In genomic region chr2:173999272-173999671, GRCh38 we compare ENCODE assay signal across 15 cellular contexts. TPM values are rescaled to one million over a fixed set of nuclear protein-coding genes. Genes with fewer than 3 reads are reported as not detected.
DNase-seq lines count a peak whose midpoint lies in the region; ATAC-seq and TF ChIP-seq lines count a peak whose summit lies in the region.
"Had no signal": no experiment of that assay in that cellular context is flagged by ENCODE, and none has a peak within 500 bp of the region (broad histone marks: within the 10 kb centered on the region; RNA-seq: fewer than 3 reads in every experiment).

No MANE protein-coding gene starts in this region.

- WGBS in suprapubic skin, result 57% methylated on average over 6 of the region's 6 CpGs

- H3K4me3 ChIP-seq in left ventricle myocardium inferior (no peak overlapping the region), rectal smooth muscle tissue (ENCODE audit: low read length) (no peak overlapping the region), suprapubic skin (no peak overlapping the region)

- intact Hi-C loops in left ventricle myocardium inferior (cut with micrococcal nuclease), result no loop called here

- no peaks in the 10 kb centered on the region for H3K36me3 ChIP-seq in left ventricle myocardium inferior
- no peaks in the 10 kb centered on the region for H3K36me3 ChIP-seq in rectal smooth muscle tissue (ENCODE audit: control insufficient read depth, insufficient read depth, low read length)
- H3K36me3 ChIP-seq in suprapubic skin, result no peaks in the 10 kb centered on the region
- H3K36me3 ChIP-seq: spleen had no signal

- no peaks in the 10 kb centered on the region for H3K9me3 ChIP-seq in left ventricle myocardium inferior (replicated peaks)
- no peaks in the 10 kb centered on the region for H3K9me3 ChIP-seq in suprapubic skin
- H3K9me3 ChIP-seq: spleen had no signal

- DNase-seq in G401 (ENCODE audit: low spot score) (peak; percentile 68), anterior cingulate cortex (lab: John Stamatoyannopoulos, UW) (peak in 31 of 58 donors; percentile 6 to 63 (median 36)), left ventricle myocardium inferior (no peak), suprapubic skin (ENCODE audit: low spot score in 2 of 2) (no peak), amniotic stem cell (lab: John Stamatoyannopoulos, UW) (no peak)
- DNase-seq in stimulated activated CD4-positive, alpha-beta T cell treated with anti-CD3 and anti-CD28 coated beads, Interleukin-4, amount 100 ng/mL, for 4 hours, result no peak
- DNase-seq: activated naive CD8-positive, alpha-beta T cell treated with anti-CD3 and anti-CD28 coated beads, Interleukin-2, amount 50 U/mL, for 24 hours; CD4-positive, alpha-beta memory T cell; foreskin fibroblast; KBM-7; spleen; SW 1271 had no signal

- no peak for TF ChIP-seq EP300 in suprapubic skin (IDR thresholded peaks at IDR 0.05)

- peak overlapping the region; percentile 9 for H3K27ac ChIP-seq in left ventricle myocardium inferior (replicated peaks)
- H3K27ac ChIP-seq in rectal smooth muscle tissue (ENCODE audit: low read depth, low read length), result peak overlapping the region; percentile 71
- H3K27ac ChIP-seq in suprapubic skin, result no peak overlapping the region

- H3K4me1 ChIP-seq in left ventricle myocardium inferior (peaks cover 40% of the 10 kb centered on the region), rectal smooth muscle tissue (ENCODE audit: control insufficient read depth, insufficient read depth, low read length) (peaks cover 22% of the 10 kb centered on the region), suprapubic skin (peaks cover 40% of the 10 kb centered on the region)

- ATAC-seq in GM18502 (IDR thresholded peaks at IDR 0.05; ENCODE audit: poor library complexity, unreplicated experiment), result no peak
- ATAC-seq: activated naive CD8-positive, alpha-beta T cell treated with anti-CD3 and anti-CD28 coated beads, Interleukin-2, amount 50 U/mL, for 24 hours; left colon had no signal

- TF ChIP-seq CTCF in left ventricle myocardium inferior (IDR thresholded peaks at IDR 0.05; ENCODE audit: borderline replicate concordance) (no peak), suprapubic skin (IDR thresholded peaks at IDR 0.05) (no peak)

- in situ Hi-C loops in G401 (cut with HindIII; ENCODE audit: low sequenced_read_pairs), result no loop called here

- no peak for TF ChIP-seq POLR2A in suprapubic skin (IDR thresholded peaks at IDR 0.05)

- H3K27me3 ChIP-seq in left ventricle myocardium inferior (ENCODE audit: low read depth) (no peaks in the 10 kb centered on the region), rectal smooth muscle tissue (ENCODE audit: control insufficient read depth, insufficient read depth, low read length) (no peaks in the 10 kb centered on the region), suprapubic skin (no peaks in the 10 kb centered on the region)
- H3K27me3 ChIP-seq: spleen had no signal

- H3K9ac ChIP-seq in rectal smooth muscle tissue (ENCODE audit: low read length), result no peak overlapping the region

RNA-seq across cellular contexts. Expression of gene SP3, which starts 34.1 kb away (rescaled TPM):
- 88.2 and 108 TPM in 2 replicates for total RNA-seq in G401 (2014; rRNA removed; shearing (Covaris generic))
- total RNA-seq in left ventricle myocardium inferior (32.1 TPM), suprapubic skin (100 to 1,000 TPM in 3 of 4 donors, 10 to 100 TPM in 1; 99.6 to 151 (median 113) TPM)

Comparison
In these comparisons a context has a peak if more than half of its experiments do, and no peak if none do; other contexts are left out.
1. DNase-seq: peak in G401 (single experiment) and anterior cingulate cortex (31 of 58); none in left ventricle myocardium inferior (single experiment), stimulated activated CD4-positive, alpha-beta T cell treated with anti-CD3 and anti-CD28 coated beads, Interleukin-4, amount 100 ng/mL, for 4 hours (0 of 2), suprapubic skin (0 of 2) and amniotic stem cell (single experiment).